ENCODE assay signal across 1 cellular context in the genomic region with DNA sequence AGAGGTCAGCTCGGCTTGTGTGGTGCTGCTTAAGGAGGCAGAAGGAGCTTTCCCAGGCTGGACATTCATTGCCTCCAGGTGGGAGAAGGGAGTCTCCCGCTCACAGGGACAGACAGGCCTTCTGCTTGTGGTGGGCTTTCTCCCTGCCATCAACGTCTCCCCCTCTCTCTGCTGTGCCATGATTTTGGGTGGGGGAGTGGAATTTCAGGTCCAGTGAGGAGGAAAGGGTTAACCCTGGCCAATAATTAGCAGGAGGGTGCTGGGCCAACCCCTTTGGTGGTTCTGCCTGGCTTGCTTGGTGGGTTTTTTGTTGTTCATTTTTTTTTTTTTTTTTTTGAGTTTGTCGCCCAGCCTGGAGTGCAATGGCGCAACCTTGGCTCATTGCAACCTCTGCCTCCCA.
TF ChIP-seq lines count a peak whose summit lies in the region.

No MANE protein-coding gene starts in this region.

TF ChIP-seq in IMR-90, 13 proteins besides CTCF, POLR2A, EP300 and RAD21:
- TF ChIP-seq NFE2L2 (IDR thresholded peaks at IDR 0.05; ENCODE audit: low read depth, low read length) = no peak
- TF ChIP-seq RCOR1 (IDR thresholded peaks at IDR 0.05; ENCODE audit: insufficient replicate concordance, low read length) = no peak
- no peak for TF ChIP-seq CHD1 (IDR thresholded peaks at IDR 0.05; ENCODE audit: low read depth, low read length)
- TF ChIP-seq MAFK (IDR thresholded peaks at IDR 0.05; ENCODE audit: low read depth, low read length) = no peak
- TF ChIP-seq SMC3 (IDR thresholded peaks at IDR 0.05; ENCODE audit: low read depth, low read length) = no peak
- no peak for TF ChIP-seq FOS (IDR thresholded peaks at IDR 0.05; ENCODE audit: low read depth, low read length)
- TF ChIP-seq, protein P1, sequence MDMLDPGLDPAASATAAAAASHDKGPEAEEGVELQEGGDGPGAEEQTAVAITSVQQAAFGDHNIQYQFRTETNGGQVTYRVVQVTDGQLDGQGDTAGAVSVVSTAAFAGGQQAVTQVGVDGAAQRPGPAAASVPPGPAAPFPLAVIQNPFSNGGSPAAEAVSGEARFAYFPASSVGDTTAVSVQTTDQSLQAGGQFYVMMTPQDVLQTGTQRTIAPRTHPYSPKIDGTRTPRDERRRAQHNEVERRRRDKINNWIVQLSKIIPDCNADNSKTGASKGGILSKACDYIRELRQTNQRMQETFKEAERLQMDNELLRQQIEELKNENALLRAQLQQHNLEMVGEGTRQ (IDR thresholded peaks at IDR 0.05; ENCODE audit: low read depth, low read length) = no peak
- no peak for TF ChIP-seq MAZ (IDR thresholded peaks at IDR 0.05; ENCODE audit: borderline replicate concordance, low read depth, low read length)
- TF ChIP-seq CEBPB (IDR thresholded peaks at IDR 0.05; ENCODE audit: low read depth, low read length) = no peak
- TF ChIP-seq MXI1 (IDR thresholded peaks at IDR 0.05; ENCODE audit: borderline replicate concordance, low read depth, low read length) = no peak
